In the genomic region with DNA sequence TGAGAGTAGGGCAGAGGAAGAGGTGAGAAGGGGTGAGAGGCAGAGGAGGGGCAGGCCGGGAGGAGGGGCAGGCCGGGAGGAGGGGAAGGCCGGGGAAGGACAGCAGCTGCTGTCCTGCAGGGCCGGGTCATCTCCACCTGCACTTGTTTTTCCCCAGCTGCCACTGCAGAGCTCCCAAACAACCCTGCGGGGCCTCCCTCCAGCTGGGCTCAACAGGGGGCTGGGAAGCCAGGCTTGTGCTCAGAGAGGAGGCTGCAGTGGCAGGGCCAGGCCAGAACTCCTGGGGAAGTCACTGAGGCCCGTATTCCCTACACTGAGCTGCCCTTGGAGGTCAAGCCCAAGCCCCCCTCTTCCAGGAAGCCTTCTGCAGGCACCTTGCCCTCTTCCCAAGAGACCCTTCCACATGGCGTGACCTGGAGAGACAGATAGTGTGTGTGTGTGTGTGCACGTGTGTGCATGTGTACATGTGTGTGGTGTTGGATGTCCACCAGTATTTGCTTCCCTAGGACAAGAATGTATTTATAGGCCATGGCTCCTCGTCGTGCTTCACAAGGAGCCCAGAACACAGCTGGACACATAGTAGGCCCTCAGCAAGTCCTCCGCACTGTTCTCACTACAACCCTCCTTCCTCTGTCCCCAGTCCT, we compare ENCODE assay signal across 16 cellular contexts. TPM values are rescaled to one million over a fixed set of nuclear protein-coding genes. Genes with fewer than 3 reads are reported as not detected.
DNase-seq lines count a peak whose midpoint lies in the region; ATAC-seq and TF ChIP-seq lines count a peak whose summit lies in the region.
"Had no signal": no experiment of that assay in that cellular context is flagged by ENCODE, and none has a peak within 500 bp of the region (broad histone marks: within the 10 kb centered on the region; RNA-seq: fewer than 3 reads in every experiment).

No MANE protein-coding gene starts in this region.

- no peak overlapping the region for H2AFZ ChIP-seq in mesenchymal stem cell (ENCODE audit: low read depth, low read length)

- no peaks in the 10 kb centered on the region for H3K9me3 ChIP-seq in mesenchymal stem cell (ENCODE audit: control insufficient read depth, low read length)
- H3K9me3 ChIP-seq: adrenal gland had no signal

- peaks cover 8% of the 10 kb centered on the region for H3K4me1 ChIP-seq in mesenchymal stem cell (ENCODE audit: control insufficient read depth, insufficient read depth, low read depth, low read length)
- H3K4me1 ChIP-seq: adrenal gland had no signal

- H2AK5ac ChIP-seq in mesenchymal stem cell (ENCODE audit: low read length, severe bottlenecking): no peak overlapping the region

- no peak overlapping the region for H2BK5ac ChIP-seq in mesenchymal stem cell (ENCODE audit: low read depth, low read length, poor library complexity, severe bottlenecking)

- peaks cover 12% of the 10 kb centered on the region for H3K4me1 Mint-ChIP-seq in progenitor cell of endocrine pancreas (ENCODE audit: low read depth)
- H3K4me1 Mint-ChIP-seq: immature natural killer cell; stimulated activated memory B cell treated with anti-CD40 and anti-IgM and Interleukin-4, amounts not matched to agents 10 μg/mL and 1 μg/mL and 100 μg/mL, for 72 hours had no signal

- peak overlapping the region; percentile 45 for H3K27ac Mint-ChIP-seq in progenitor cell of endocrine pancreas
- H3K27ac Mint-ChIP-seq: immature natural killer cell; stimulated activated memory B cell treated with anti-CD40 and anti-IgM and Interleukin-4, amounts not matched to agents 10 μg/mL and 1 μg/mL and 100 μg/mL, for 72 hours had no signal

- no peak overlapping the region for H3K4me3 ChIP-seq in mesenchymal stem cell (ENCODE audit: insufficient read depth in 1 of 2, low read depth in 1 of 2, low read length in 2 of 2)
- H3K4me3 ChIP-seq: adrenal gland had no signal

- H3K27me3 Mint-ChIP-seq in progenitor cell of endocrine pancreas: peaks cover 30% of the 10 kb centered on the region

- in situ Hi-C loops in GM13976 (cut with MboI; ENCODE audit: low sequenced_read_pairs, unreplicated experiment): no loop called here

- H3K27ac ChIP-seq in mesenchymal stem cell (ENCODE audit: low read length, poor library complexity, severe bottlenecking): no peak overlapping the region
- H3K27ac ChIP-seq: adrenal gland had no signal

- no peak for TF ChIP-seq CTCF in progenitor cell of endocrine pancreas (IDR thresholded peaks at IDR 0.05; ENCODE audit: unreplicated experiment)
- TF ChIP-seq CTCF in GM13976 (IDR thresholded peaks at IDR 0.05; ENCODE audit: borderline replicate concordance, control extremely low read depth, extremely low read depth, insufficient read depth, missing control alignments): no peak

- H3K9ac ChIP-seq in mesenchymal stem cell (ENCODE audit: low read length): no peak overlapping the region

- H2BK12ac ChIP-seq in mesenchymal stem cell (ENCODE audit: low read length in 2 of 2): no peak overlapping the region

- no peaks in the 10 kb centered on the region for H3K9me3 Mint-ChIP-seq in progenitor cell of endocrine pancreas (ENCODE audit: low read depth)
- H3K9me3 Mint-ChIP-seq: immature natural killer cell; stimulated activated memory B cell treated with anti-CD40 and anti-IgM and Interleukin-4, amounts not matched to agents 10 μg/mL and 1 μg/mL and 100 μg/mL, for 72 hours had no signal

- no peak overlapping the region for H2BK15ac ChIP-seq in mesenchymal stem cell (ENCODE audit: low read depth, poor library complexity, severe bottlenecking)

- H3K36me3 Mint-ChIP-seq in progenitor cell of endocrine pancreas (ENCODE audit: insufficient read depth): no peaks in the 10 kb centered on the region
- H3K36me3 Mint-ChIP-seq: immature natural killer cell; stimulated activated memory B cell treated with anti-CD40 and anti-IgM and Interleukin-4, amounts not matched to agents 10 μg/mL and 1 μg/mL and 100 μg/mL, for 72 hours had no signal

- no peak for ATAC-seq in HG02759 (IDR thresholded peaks at IDR 0.05; ENCODE audit: unreplicated experiment)
- ATAC-seq: stimulated activated memory B cell treated with anti-CD40 and anti-IgM and Interleukin-4, amounts not matched to agents 10 μg/mL and 1 μg/mL and 100 μg/mL, for 72 hours had no signal

- peaks cover 0 to 22% of the 10 kb centered on the region in 2 experiments for H3K27me3 ChIP-seq in mesenchymal stem cell (ENCODE audit: control insufficient read depth in 1 of 2, insufficient read depth in 1 of 2, low read length in 2 of 2)
- H3K27me3 ChIP-seq: adrenal gland had no signal

- 66% methylated on average over 4 of the region's 11 CpGs for WGBS in mesenchymal stem cell

- H3K36me3 ChIP-seq in mesenchymal stem cell (ENCODE audit: control insufficient read depth in 1 of 2, insufficient read depth in 2 of 2, low read depth in 1 of 2, low read length in 2 of 2): peaks cover 0 to 2% of the 10 kb centered on the region in 2 experiments
- H3K36me3 ChIP-seq: adrenal gland had no signal

- H3K14ac ChIP-seq in mesenchymal stem cell (ENCODE audit: low read length in 2 of 2): peak overlapping the region in 1 of 2 experiments; percentile 11

- H4K91ac ChIP-seq in mesenchymal stem cell (ENCODE audit: low read length): no peak overlapping the region

- H2BK120ac ChIP-seq in mesenchymal stem cell (ENCODE audit: low read depth, low read length): no peak overlapping the region

- no peak overlapping the region for H3K18ac ChIP-seq in mesenchymal stem cell (ENCODE audit: low read depth in 1 of 2, low read length in 2 of 2)

- no peaks in the 10 kb centered on the region for H3K79me1 ChIP-seq in mesenchymal stem cell (replicated peaks; ENCODE audit: low read length, poor library complexity, severe bottlenecking)

- H3K4ac ChIP-seq in mesenchymal stem cell (ENCODE audit: low read depth in 1 of 2, low read length in 2 of 2): no peak overlapping the region

- H3K4me3 Mint-ChIP-seq in progenitor cell of endocrine pancreas (ENCODE audit: low read depth): no peak overlapping the region
- H3K4me3 Mint-ChIP-seq: immature natural killer cell; stimulated activated memory B cell treated with anti-CD40 and anti-IgM and Interleukin-4, amounts not matched to agents 10 μg/mL and 1 μg/mL and 100 μg/mL, for 72 hours had no signal

- H3K23ac ChIP-seq in mesenchymal stem cell (ENCODE audit: low read length in 2 of 2): no peak overlapping the region

- DNase-seq in NCI-H2107 treated with DMSO at 0.1 percent for 48 hours (lab: John Stamatoyannopoulos, UW; ENCODE audit: unreplicated experiment): peak; percentile 23
- no peak for DNase-seq in NCI-H2107 (lab: John Stamatoyannopoulos, UW)
- DNase-seq in NCI-H524 (lab: John Stamatoyannopoulos, UW): peak; percentile 39 to 83
- peak; percentile 56 for DNase-seq in ecto neural progenitor cell (ENCODE audit: low spot score)
- DNase-seq in progenitor cell of endocrine pancreas (ENCODE audit: low spot score, unreplicated experiment): no peak
- no peak for DNase-seq in GM13976 (ENCODE audit: low spot score)
- DNase-seq in mesenchymal stem cell: no peak
- DNase-seq: C1 segment of cervical spinal cord, DMS79 treated with DMSO at 0.1 percent for 48 hours, immature natural killer cell, NCI-H2029, nucleus accumbens, T1000 had no signal

- H4K8ac ChIP-seq in mesenchymal stem cell (ENCODE audit: low read length): no peak overlapping the region

- H3K4me2 ChIP-seq in mesenchymal stem cell (ENCODE audit: low read length, poor library complexity, severe bottlenecking): no peak overlapping the region

RNA-seq across cellular contexts. Expression of a gene that starts 13.0 kb away (rescaled TPM):
- total RNA-seq in progenitor cell of endocrine pancreas: not detected in 2 replicates
- not detected for polyA plus RNA-seq in mesenchymal stem cell (2013, experiment 1 of 2)
- polyA plus RNA-seq in mesenchymal stem cell (2013, experiment 2 of 2): 0.10 TPM
- polyA plus RNA-seq: immature natural killer cell had no signal

RNA-seq across cellular contexts. Expression of a gene that starts 22.3 kb away (rescaled TPM):
- total RNA-seq in progenitor cell of endocrine pancreas: 0.31 TPM in 1 of 2 replicates, not detected in the other
- 0.22 TPM for polyA plus RNA-seq in mesenchymal stem cell (2013, experiment 1 of 2)
- 0.16 TPM for polyA plus RNA-seq in mesenchymal stem cell (2013, experiment 2 of 2)
- polyA plus RNA-seq: immature natural killer cell had no signal

RNA-seq across cellular contexts. Expression of a gene that starts 55.7 kb away (rescaled TPM):
- 3.7 and 5.4 TPM in 2 replicates for total RNA-seq in progenitor cell of endocrine pancreas
- 2.6 TPM for polyA plus RNA-seq in mesenchymal stem cell (2013, experiment 1 of 2)
- 2.5 TPM for polyA plus RNA-seq in mesenchymal stem cell (2013, experiment 2 of 2)

Comparison
In these comparisons a context has a peak if more than half of its experiments do, and no peak if none do; other contexts are left out.
1. DNase-seq: peak in NCI-H2107 treated with DMSO at 0.1 percent for 48 hours (single experiment), NCI-H524 (2 of 2) and ecto neural progenitor cell (single experiment); none in NCI-H2107 (single experiment), progenitor cell of endocrine pancreas (single experiment), GM13976 (single experiment) and mesenchymal stem cell (single experiment).